In genomic region chr14:55412686-55413085, GRCh38 we compare ENCODE assay signal across 2 cellular contexts.
TF ChIP-seq lines count a peak whose summit lies in the region.

No MANE protein-coding gene starts in this region.

TF ChIP-seq in SK-N-SH, 30 proteins besides CTCF, POLR2A, EP300 and RAD21 (continued from another document):
- TF ChIP-seq USF1 (IDR thresholded peaks at IDR 0.05; ENCODE audit: borderline replicate concordance, low read depth) (no peak), POLR2AphosphoS5 (IDR thresholded peaks at IDR 0.05; ENCODE audit: low read depth, low read length) (no peak), SMC3 (IDR thresholded peaks at IDR 0.05; ENCODE audit: low read depth, low read length) (no peak), JUND (IDR thresholded peaks at IDR 0.05) (no peak)

TF ChIP-seq in SK-N-SH treated with all-trans-retinoic acid at 6 μM for 48 hours, 23 proteins besides CTCF, POLR2A, EP300 and RAD21 (continued from another document):
- TF ChIP-seq CSRNP3 (CRISPR knock-in tag; IDR thresholded peaks at IDR 0.05) (no peak), TSHZ2 (CRISPR knock-in tag; IDR thresholded peaks at IDR 0.05) (no peak)
